19 cellular contexts compared by ENCODE assay signal in genomic region chr5:34791761-34792244, GRCh38. TPM values are rescaled to one million over a fixed set of nuclear protein-coding genes. Genes with fewer than 3 reads are reported as not detected.
A peak's percentile ranks its signal among the peaks of the same experiment; 100 is the strongest.
DNase-seq lines count a peak whose midpoint lies in the region; ATAC-seq, FAIRE-seq and TF ChIP-seq lines count a peak whose summit lies in the region.
"Had no signal": no experiment of that assay in that cellular context is flagged by ENCODE, and none has a peak within 500 bp of the region (broad histone marks: within the 10 kb centered on the region; RNA-seq: fewer than 3 reads in every experiment).

No MANE protein-coding gene starts in this region.

- peaks cover 11% of the 10 kb centered on the region for H3K9me3 Mint-ChIP-seq in WTC11

- H3K27me3 ChIP-seq in osteoblast (ENCODE audit: insufficient read depth, low read length) (no peaks in the 10 kb centered on the region), H7 (ENCODE audit: control insufficient read depth, insufficient read depth, low read length) (no peaks in the 10 kb centered on the region)
- H3K27me3 ChIP-seq: BLaER1 treated with 17β-estradiol and CSF1 and Interleukin-3, amounts not matched to agents 10 nM and 100 nM had no signal

- FAIRE-seq in GM19239 (lab: Jason Lieb, UNC): no peak
- FAIRE-seq: GM12878 had no signal

- peak; percentile 79 for ATAC-seq in WTC11
- ATAC-seq in HG03135 (IDR thresholded peaks at IDR 0.05; ENCODE audit: unreplicated experiment): no peak
- ATAC-seq: activated CD4-positive, alpha-beta T cell treated with anti-CD3 and anti-CD28 coated beads for 36 hours; GM12878; mucosa of descending colon had no signal

- no peak overlapping the region for H3K4me3 Mint-ChIP-seq in WTC11
- H3K4me3 Mint-ChIP-seq: activated CD4-positive, alpha-beta T cell treated with anti-CD3 and anti-CD28 coated beads for 36 hours; immature natural killer cell had no signal

- no peak for TF ChIP-seq CTCF in WTC11 (IDR thresholded peaks at IDR 0.05)
- no peak for TF ChIP-seq CTCF in foreskin fibroblast (IDR thresholded peaks at IDR 0.05; ENCODE audit: low read depth, low read length)
- no peak for TF ChIP-seq CTCF in osteoblast (IDR thresholded peaks at IDR 0.05; ENCODE audit: extremely low read depth, low read depth, low read length)

- H3K4me1 Mint-ChIP-seq in WTC11: peaks cover 20% of the 10 kb centered on the region
- H3K4me1 Mint-ChIP-seq: activated CD4-positive, alpha-beta T cell treated with anti-CD3 and anti-CD28 coated beads for 36 hours; immature natural killer cell had no signal

- H3K27ac ChIP-seq in osteoblast (ENCODE audit: low read depth, low read length): peak overlapping the region; percentile 80
- H3K27ac ChIP-seq: BLaER1 treated with 17β-estradiol and CSF1 and Interleukin-3, amounts not matched to agents 10 nM and 100 nM had no signal

- H3K36me3 Mint-ChIP-seq in WTC11: peaks cover 37% of the 10 kb centered on the region
- H3K36me3 Mint-ChIP-seq: immature natural killer cell had no signal

- H3K79me2 ChIP-seq in osteoblast (ENCODE audit: insufficient read depth, low read length): peaks cover 75% of the 10 kb centered on the region

- CTCF ChIA-PET in WTC11 (lab: Charles Lee): no interaction called here

- peak overlapping the region; percentile 41; the same call in 1 of the 2 replicates for H3K27ac Mint-ChIP-seq in WTC11
- H3K27ac Mint-ChIP-seq: activated CD4-positive, alpha-beta T cell treated with anti-CD3 and anti-CD28 coated beads for 36 hours; immature natural killer cell had no signal

- H3K9me3 ChIP-seq in osteoblast (ENCODE audit: low read depth, low read length): no peaks in the 10 kb centered on the region
- H3K9me3 ChIP-seq: mucosa of descending colon had no signal

- no peak overlapping the region for H2AFZ ChIP-seq in osteoblast (ENCODE audit: low read length)

- H3K4me1 ChIP-seq in osteoblast (ENCODE audit: insufficient read depth, low read length): peaks cover 41% of the 10 kb centered on the region
- H3K4me1 ChIP-seq: BLaER1 treated with 17β-estradiol and CSF1 and Interleukin-3, amounts not matched to agents 10 nM and 100 nM had no signal

- POLR2A ChIA-PET in WTC11 (lab: Charles Lee): interaction anchor here (0.7 kb wide), 1 partner anchor 121 kb away, joined by 3 read pairs; no protein-coding TSS in a partner anchor

- DNase-seq in GM03348 (ENCODE audit: low spot score): peak; percentile 45
- DNase-seq in WTC11 (ENCODE audit: low spot score): no peak
- DNase-seq in foreskin fibroblast: peak; percentile 10 to 22
- DNase-seq in osteoblast (ENCODE audit: insufficient read length, low spot score, missing footprints): peak; percentile 72
- no peak for DNase-seq in H7
- DNase-seq in GM19239 (ENCODE audit: insufficient read length, low spot score): no peak
- DNase-seq in cortex of kidney (lab: John Stamatoyannopoulos, UW): no peak
- DNase-seq: activated CD4-positive, alpha-beta T cell treated with anti-CD3 and anti-CD28 coated beads for 36 hours; DND-41; immature natural killer cell; mucosa of descending colon; NCI-H2107; stimulated activated CD4-positive, alpha-beta T cell treated with anti-CD3 and anti-CD28 coated beads, Interleukin-15, amount 100 ng/mL, for 24 hours had no signal

- peak overlapping the region; percentile 22 for H3K4me2 ChIP-seq in osteoblast (ENCODE audit: insufficient read depth, low read length)
- H3K4me2 ChIP-seq: BLaER1 treated with 17β-estradiol and CSF1 and Interleukin-3, amounts not matched to agents 10 nM and 100 nM had no signal

- H3K4me3 ChIP-seq in foreskin fibroblast (ENCODE audit: low read depth in 1 of 2, low read length in 2 of 2) (no peak overlapping the region), osteoblast (ENCODE audit: insufficient read depth, low read length) (no peak overlapping the region), H7 (ENCODE audit: insufficient read depth, low read depth, low read length) (no peak overlapping the region)
- H3K4me3 ChIP-seq: BLaER1 treated with 17β-estradiol and CSF1 and Interleukin-3, amounts not matched to agents 10 nM and 100 nM; GM12878; mucosa of descending colon had no signal

- H4K20me1 ChIP-seq in osteoblast (ENCODE audit: insufficient read depth, low read length): peaks cover 24% of the 10 kb centered on the region
- H4K20me1 ChIP-seq: BLaER1 treated with 17β-estradiol and CSF1 and Interleukin-3, amounts not matched to agents 10 nM and 100 nM had no signal

- H3K36me3 ChIP-seq in osteoblast (ENCODE audit: insufficient read depth, low read length) (peaks cover 16% of the 10 kb centered on the region), H7 (replicated peaks; ENCODE audit: control insufficient read depth, insufficient read depth, low read length) (peaks cover 1% of the 10 kb centered on the region)

- H3K27me3 Mint-ChIP-seq in WTC11 (ENCODE audit: low read depth): no peaks in the 10 kb centered on the region

TF ChIP-seq in WTC11, 78 proteins besides CTCF, POLR2A, EP300 and RAD21:
- no peak for TF ChIP-seq ATF1 (CRISPR knock-in tag; IDR thresholded peaks at IDR 0.05)

RNA-seq across cellular contexts. Expression of gene TTC23L, which starts 47.2 kb away (rescaled TPM):
- total RNA-seq in WTC11 (2021) (1.6 to 2.4 TPM (median 1.9 TPM) in 3 replicates), osteoblast (0.29 TPM in 1 of 2 replicates, not detected in the other)
- total RNA-seq in H7 (2014; rRNA removed; shearing (Covaris generic)): 0.55 and 1.4 TPM in 2 replicates
- total RNA-seq: HT-29; subcutaneous adipose tissue; T-helper 2 cell treated with Interferon-gamma antibody and Interleukin-4, amounts not matched to agents 100 ng/mL and 5 ng/mL, for 36 hours had no signal

Comparison
In these comparisons a context has a peak if more than half of its experiments do, and no peak if none do; other contexts are left out.
1. DNase-seq: peak in GM03348 (single experiment), foreskin fibroblast (2 of 2) and osteoblast (single experiment); none in WTC11 (single experiment), H7 (single experiment), GM19239 (single experiment) and cortex of kidney (single experiment).